ENCODE assay signal across 34 cellular contexts in the genomic region with DNA sequence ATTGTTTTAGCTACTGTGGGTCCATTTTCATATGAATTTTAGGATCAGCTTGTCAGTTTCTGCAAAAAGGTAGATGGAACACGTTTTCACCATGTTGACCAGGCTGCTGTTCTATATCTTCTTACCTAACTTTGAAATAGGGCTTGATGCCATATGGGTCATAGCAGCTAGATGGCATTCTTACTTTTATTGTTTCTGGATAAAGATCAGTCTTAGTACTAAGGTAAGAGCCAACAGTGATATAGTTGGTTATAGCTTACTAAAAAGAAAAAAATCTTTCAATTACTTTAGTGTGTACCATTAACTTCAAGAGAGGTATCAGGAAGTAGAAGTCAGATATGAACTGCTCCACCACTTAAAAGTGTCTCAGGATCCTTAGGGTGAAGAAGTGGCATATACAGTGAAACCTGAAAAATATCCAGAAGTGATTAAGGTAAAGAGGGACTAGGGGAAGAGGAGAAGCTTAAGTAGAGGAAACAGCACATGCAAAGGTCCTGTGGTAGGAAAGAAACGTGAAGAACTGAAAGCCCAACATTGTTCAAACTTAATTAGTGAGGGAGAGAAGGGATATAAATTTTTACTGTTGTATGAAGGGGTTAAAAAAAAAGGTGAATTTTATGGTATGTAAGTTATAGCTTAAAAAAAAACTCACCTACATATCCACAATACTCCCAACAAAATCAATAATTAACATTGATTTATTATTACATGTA. TPM values are rescaled to one million over a fixed set of nuclear protein-coding genes. Genes with fewer than 3 reads are reported as not detected.
"Had no signal": no experiment of that assay in that cellular context is flagged by ENCODE, and none has a peak within 500 bp of the region (broad histone marks: within the 10 kb centered on the region; RNA-seq: fewer than 3 reads in every experiment).

No MANE protein-coding gene starts in this region.

- H3K27ac ChIP-seq: brain microvascular endothelial cell, KMS-11, SJCRH30, SK-N-MC had no signal

- H3K4me2 ChIP-seq: KMS-11 had no signal

- H3K4me3 Mint-ChIP-seq: activated CD4-positive, alpha-beta memory T cell treated with anti-CD3 and anti-CD28 coated beads for 36 hours; activated naive CD8-positive, alpha-beta T cell treated with anti-CD3 and anti-CD28 coated beads for 36 hours had no signal

- H3K36me3 ChIP-seq: brain microvascular endothelial cell had no signal

- H3K4me3 ChIP-seq: SJCRH30, SK-N-MC had no signal

- H3K4me1 Mint-ChIP-seq: activated naive CD8-positive, alpha-beta T cell treated with anti-CD3 and anti-CD28 coated beads for 36 hours had no signal

- H3K4me1 ChIP-seq: SJCRH30 had no signal

- DNase-seq: activated CD4-positive, alpha-beta memory T cell treated with anti-CD3 and anti-CD28 coated beads for 36 hours; activated CD4-positive, alpha-beta T cell treated with anti-CD3 and anti-CD28 coated beads, Interleukin-2, amount 50 U/mL, for 1 hour; activated CD8-positive, alpha-beta memory T cell treated with anti-CD3 and anti-CD28 coated beads, Interleukin-2, amount 50 U/mL, for 48 hours; activated effector memory CD4-positive, alpha-beta T cell treated with anti-CD3 and anti-CD28 coated beads, Interleukin-2, amount 50 U/mL, for 16 hours; activated naive CD4-positive, alpha-beta T cell; activated naive CD4-positive, alpha-beta T cell treated with anti-CD3 and anti-CD28 coated beads, Interleukin-2, amount 50 U/mL, for 16 hours; activated naive CD8-positive, alpha-beta T cell treated with anti-CD3 and anti-CD28 coated beads for 36 hours; activated T-cell treated with anti-CD3 and anti-CD28 coated beads, Interleukin-2, amount 50 U/mL, for 48 hours; amniotic stem cell; aorta; brain microvascular endothelial cell; central memory CD4-positive, alpha-beta T cell; MM.1S; MV-4-11; NCI-H1092; NCI-H146; NCI-H187; NCI-H2029 treated with DMSO at 0.1 percent for 48 hours; NCI-H2107; NCI-H2171; NCI-H510A; NCI-H526; NCI-H748 treated with DMSO at 0.1 percent for 48 hours; NK-92 treated with Interleukin-12 subunit alpha and Interleukin-12 subunit beta, amount 100 ng/mL, for 24 hours; OCI-M1; SHP77; SJCRH30; T1000 had no signal

- H3K9me3 ChIP-seq: SJCRH30 had no signal

- H3K9ac ChIP-seq: KMS-11 had no signal

- H3K27ac Mint-ChIP-seq: activated CD4-positive, alpha-beta memory T cell treated with anti-CD3 and anti-CD28 coated beads for 36 hours; activated naive CD8-positive, alpha-beta T cell treated with anti-CD3 and anti-CD28 coated beads for 36 hours had no signal

- H3K27me3 ChIP-seq: brain microvascular endothelial cell, SJCRH30 had no signal

- FAIRE-seq: TTC549 had no signal

- H3K27me3 Mint-ChIP-seq: activated CD4-positive, alpha-beta memory T cell treated with anti-CD3 and anti-CD28 coated beads for 36 hours; activated naive CD8-positive, alpha-beta T cell treated with anti-CD3 and anti-CD28 coated beads for 36 hours had no signal

RNA-seq across cellular contexts. Expression of gene B3GNT6, which starts 59.9 kb away (rescaled TPM):
- total RNA-seq: activated CD4-positive, alpha-beta memory T cell treated with anti-CD3 and anti-CD28 coated beads for 36 hours; activated naive CD8-positive, alpha-beta T cell treated with anti-CD3 and anti-CD28 coated beads for 36 hours; aorta; LHCN-M2; SJCRH30; T-helper 1 cell treated with Interleukin-12 subunit alpha and Interleukin-12 subunit beta and Interleukin-4 antibody, amounts not matched to agents 30 ng/mL and 1 ng/mL, for 36 hours; T-helper 2 cell treated with Interferon-gamma antibody and Interleukin-4, amounts not matched to agents 100 ng/mL and 5 ng/mL, for 36 hours had no signal
- polyA plus RNA-seq: aorta had no signal
